Comparison of ENCODE assay signal across 9 cellular contexts in the genomic region with DNA sequence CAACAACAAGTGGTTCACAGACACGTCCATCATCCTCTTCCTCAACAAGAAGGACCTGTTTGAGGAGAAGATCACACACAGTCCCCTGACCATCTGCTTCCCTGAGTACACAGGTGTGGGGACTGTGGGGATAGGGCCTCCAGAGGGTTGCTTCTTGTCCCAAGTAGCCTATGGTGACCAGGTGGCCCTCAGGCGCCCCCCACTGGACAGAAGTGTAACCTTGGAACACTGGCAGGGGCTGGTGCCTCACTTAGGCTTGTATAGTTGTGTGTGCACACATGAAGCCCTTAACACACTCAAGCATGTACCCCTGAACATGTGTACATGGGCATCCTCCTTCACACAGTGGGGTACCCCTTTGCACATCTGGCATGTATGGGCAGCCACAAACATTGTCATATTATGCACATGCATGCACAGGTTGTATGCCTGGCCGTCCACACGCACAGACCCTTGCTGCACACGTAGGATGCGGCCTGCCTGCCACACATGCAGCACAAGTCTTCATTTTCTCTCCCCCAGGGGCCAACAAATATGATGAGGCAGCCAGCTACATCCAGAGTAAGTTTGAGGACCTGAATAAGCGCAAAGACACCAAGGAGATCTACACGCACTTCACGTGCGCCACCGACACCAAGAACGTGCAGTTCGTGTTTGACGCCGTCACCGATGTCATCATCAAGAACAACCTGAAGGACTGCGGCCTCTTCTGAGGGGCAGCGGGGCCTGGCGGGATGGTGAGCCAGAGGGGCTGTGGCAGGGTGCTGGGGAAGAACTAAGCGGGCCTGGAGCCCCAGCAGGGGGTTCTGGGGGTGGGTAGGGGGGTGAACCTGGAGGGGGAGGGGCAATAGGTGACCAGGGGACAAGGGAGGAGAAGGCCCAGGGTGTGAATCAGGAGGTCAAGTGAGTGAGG. TPM values are rescaled to one million over a fixed set of nuclear protein-coding genes. Genes with fewer than 3 reads are reported as not detected.
A peak's percentile ranks its signal among the peaks of the same experiment; 100 is the strongest.
DNase-seq lines count a peak whose midpoint lies in the region; ATAC-seq and TF ChIP-seq lines count a peak whose summit lies in the region.
"Had no signal": no experiment of that assay in that cellular context is flagged by ENCODE, and none has a peak within 500 bp of the region (broad histone marks: within the 10 kb centered on the region; RNA-seq: fewer than 3 reads in every experiment).

No MANE protein-coding gene starts in this region.

- CTCF ChIA-PET in Caco-2 (lab: Charles Lee) (interaction anchor here (1.2 to 1.9 kb wide), 2 partner anchors 11 to 42 kb away, joined by 4 to 5 read pairs; a partner anchor contains a TSS), HEK293 (lab: Yijun Ruan, JAX) (interaction anchor here (0.6 to 2.5 kb wide), 7 partner anchors 10 to 1074 kb away, joined by 3 to 20 read pairs (median 3); no protein-coding TSS in a partner anchor)
- CTCF ChIA-PET in activated naive CD4-positive, alpha-beta T cell treated with anti-CD3 and anti-CD28 coated beads for 36 hours (lab: Charles Lee), result interaction anchor here (0.6 to 3.3 kb wide), 10 partner anchors 10 to 219 kb away, joined by 3 to 28 read pairs (median 3); a partner anchor contains a TSS

- no peaks in the 10 kb centered on the region for H3K4me1 Mint-ChIP-seq in Caco-2 (ENCODE audit: low read depth, unreplicated experiment)
- peaks cover 6% of the 10 kb centered on the region for H3K4me1 Mint-ChIP-seq in activated naive CD4-positive, alpha-beta T cell treated with anti-CD3 and anti-CD28 coated beads for 36 hours (ENCODE audit: low read depth)

- BruUV-seq in Caco-2 (replicated peaks; lab: Mats Ljungman, UMichigan), result no TSS peak

- no peaks in the 10 kb centered on the region for H3K9me3 ChIP-seq in Caco-2
- no peaks in the 10 kb centered on the region for H3K9me3 ChIP-seq in HEK293 (ENCODE audit: control insufficient read depth, insufficient read depth, low read depth, low read length)

- TF ChIP-seq CTCF in Caco-2 (IDR thresholded peaks at IDR 0.05; ENCODE audit: insufficient read depth in 1 of 2, low read depth in 1 of 2, low read length in 1 of 2, severe bottlenecking in 1 of 2, unreplicated experiment in 1 of 2), result peak; percentile 56 to 63
- TF ChIP-seq CTCF in HEK293 (tag by site-specific recombination; IDR thresholded peaks at IDR 0.05), result peak; percentile 49; the same call in 1 of the 2 replicates
- TF ChIP-seq CTCF in kidney epithelial cell (IDR thresholded peaks at IDR 0.05; ENCODE audit: insufficient read depth, low read length, poor library complexity, severe bottlenecking), result peak; percentile 56

- no peak overlapping the region for H3K27ac Mint-ChIP-seq in Caco-2 (ENCODE audit: unreplicated experiment)
- H3K27ac Mint-ChIP-seq in activated naive CD4-positive, alpha-beta T cell treated with anti-CD3 and anti-CD28 coated beads for 36 hours, result no peak overlapping the region

- no peaks in the 10 kb centered on the region for H3K27me3 Mint-ChIP-seq in Caco-2 (ENCODE audit: insufficient read depth, unreplicated experiment)
- H3K27me3 Mint-ChIP-seq in activated naive CD4-positive, alpha-beta T cell treated with anti-CD3 and anti-CD28 coated beads for 36 hours (ENCODE audit: low read depth), result no peaks in the 10 kb centered on the region

- H3K4me1 ChIP-seq in Caco-2 (peaks cover 14% of the 10 kb centered on the region), HEK293 (ENCODE audit: control insufficient read depth, insufficient read depth, low read length) (no peaks in the 10 kb centered on the region; the same call in 1 of the 2 replicates)

- H3K36me3 ChIP-seq in Caco-2 (ENCODE audit: control insufficient read depth, insufficient read depth, low read length), result peaks cover 5% of the 10 kb centered on the region
- peaks cover 5 to 39% of the 10 kb centered on the region in 2 experiments for H3K36me3 ChIP-seq in HEK293 (ENCODE audit: control insufficient read depth in 2 of 2, insufficient read depth in 1 of 2, low read length in 2 of 2)
- peaks cover 11% of the 10 kb centered on the region for H3K36me3 ChIP-seq in kidney epithelial cell (ENCODE audit: control insufficient read depth, insufficient read depth, low read length)

- ATAC-seq in GM18519 (IDR thresholded peaks at IDR 0.05; ENCODE audit: low FRiP score, unreplicated experiment) (no peak), HG03139 (IDR thresholded peaks at IDR 0.05; ENCODE audit: unreplicated experiment) (no peak), GM19452 (IDR thresholded peaks at IDR 0.05; ENCODE audit: unreplicated experiment) (no peak)

- H3K27ac ChIP-seq in HEK293 (ENCODE audit: extremely low read depth, low read depth, low read length), result no peak overlapping the region

- POLR2A ChIA-PET in Caco-2 (lab: Charles Lee) (no interaction called here), HEK293 (lab: Yijun Ruan, JAX) (no interaction called here)

- no peaks in the 10 kb centered on the region for H3K27me3 ChIP-seq in Caco-2 (replicated peaks; ENCODE audit: control insufficient read depth, insufficient read depth, low read length)
- H3K27me3 ChIP-seq in kidney epithelial cell (ENCODE audit: control insufficient read depth, insufficient read depth, low read length), result no peaks in the 10 kb centered on the region

- H3K4me3 ChIP-seq in Caco-2 (ENCODE audit: low read depth, low read length), result no peak overlapping the region
- no peak overlapping the region for H3K4me3 ChIP-seq in HEK293 (ENCODE audit: low read depth, low read length)
- H3K4me3 ChIP-seq in kidney epithelial cell (ENCODE audit: low read depth, low read length), result no peak overlapping the region

- DNase-seq in Caco-2 (peak; percentile 65 to 72), kidney epithelial cell (ENCODE audit: low read depth) (no peak), DMS79 (lab: John Stamatoyannopoulos, UW) (no peak)
- DNase-seq in activated naive CD4-positive, alpha-beta T cell treated with anti-CD3 and anti-CD28 coated beads for 36 hours, result peak; percentile 68

- H3K9me3 Mint-ChIP-seq in Caco-2 (ENCODE audit: unreplicated experiment), result no peaks in the 10 kb centered on the region
- H3K9me3 Mint-ChIP-seq in activated naive CD4-positive, alpha-beta T cell treated with anti-CD3 and anti-CD28 coated beads for 36 hours, result no peaks in the 10 kb centered on the region

- peaks cover 20% of the 10 kb centered on the region for H3K36me3 Mint-ChIP-seq in Caco-2 (ENCODE audit: insufficient read depth, unreplicated experiment)
- H3K36me3 Mint-ChIP-seq in activated naive CD4-positive, alpha-beta T cell treated with anti-CD3 and anti-CD28 coated beads for 36 hours (ENCODE audit: low read depth), result peaks cover 17% of the 10 kb centered on the region

- intact Hi-C loops in Caco-2 (cut with micrococcal nuclease; ENCODE audit: unreplicated experiment), result loop anchor here (1.0 to 2.0 kb wide), 2 partner anchors 16 to 30 kb away; no protein-coding TSS in a partner anchor
- intact Hi-C loops in activated naive CD4-positive, alpha-beta T cell treated with anti-CD3 and anti-CD28 coated beads for 36 hours (cut with micrococcal nuclease), result no loop called here

- no peak overlapping the region for H3K4me3 Mint-ChIP-seq in Caco-2 (ENCODE audit: unreplicated experiment)
- no peak overlapping the region for H3K4me3 Mint-ChIP-seq in activated naive CD4-positive, alpha-beta T cell treated with anti-CD3 and anti-CD28 coated beads for 36 hours

TF ChIP-seq in HEK293, 187 proteins besides CTCF, POLR2A, EP300 and RAD21:
- TF ChIP-seq ZNF654 (tag by site-specific recombination; IDR thresholded peaks at IDR 0.05; ENCODE audit: low read depth) (peak; percentile 34), ZBTB20 (tag by site-specific recombination; IDR thresholded peaks at IDR 0.05) (0 out of 2 replicates have a peak, but pooled peaks have one; percentile 31), SCRT2 (tag by site-specific recombination; IDR thresholded peaks at IDR 0.05) (peak; percentile 80), SCRT1 (tag by site-specific recombination; IDR thresholded peaks at IDR 0.05; ENCODE audit: borderline replicate concordance) (0 out of 2 replicates have a peak, but pooled peaks have one; percentile 36)
- TF ChIP-seq, protein P1, sequence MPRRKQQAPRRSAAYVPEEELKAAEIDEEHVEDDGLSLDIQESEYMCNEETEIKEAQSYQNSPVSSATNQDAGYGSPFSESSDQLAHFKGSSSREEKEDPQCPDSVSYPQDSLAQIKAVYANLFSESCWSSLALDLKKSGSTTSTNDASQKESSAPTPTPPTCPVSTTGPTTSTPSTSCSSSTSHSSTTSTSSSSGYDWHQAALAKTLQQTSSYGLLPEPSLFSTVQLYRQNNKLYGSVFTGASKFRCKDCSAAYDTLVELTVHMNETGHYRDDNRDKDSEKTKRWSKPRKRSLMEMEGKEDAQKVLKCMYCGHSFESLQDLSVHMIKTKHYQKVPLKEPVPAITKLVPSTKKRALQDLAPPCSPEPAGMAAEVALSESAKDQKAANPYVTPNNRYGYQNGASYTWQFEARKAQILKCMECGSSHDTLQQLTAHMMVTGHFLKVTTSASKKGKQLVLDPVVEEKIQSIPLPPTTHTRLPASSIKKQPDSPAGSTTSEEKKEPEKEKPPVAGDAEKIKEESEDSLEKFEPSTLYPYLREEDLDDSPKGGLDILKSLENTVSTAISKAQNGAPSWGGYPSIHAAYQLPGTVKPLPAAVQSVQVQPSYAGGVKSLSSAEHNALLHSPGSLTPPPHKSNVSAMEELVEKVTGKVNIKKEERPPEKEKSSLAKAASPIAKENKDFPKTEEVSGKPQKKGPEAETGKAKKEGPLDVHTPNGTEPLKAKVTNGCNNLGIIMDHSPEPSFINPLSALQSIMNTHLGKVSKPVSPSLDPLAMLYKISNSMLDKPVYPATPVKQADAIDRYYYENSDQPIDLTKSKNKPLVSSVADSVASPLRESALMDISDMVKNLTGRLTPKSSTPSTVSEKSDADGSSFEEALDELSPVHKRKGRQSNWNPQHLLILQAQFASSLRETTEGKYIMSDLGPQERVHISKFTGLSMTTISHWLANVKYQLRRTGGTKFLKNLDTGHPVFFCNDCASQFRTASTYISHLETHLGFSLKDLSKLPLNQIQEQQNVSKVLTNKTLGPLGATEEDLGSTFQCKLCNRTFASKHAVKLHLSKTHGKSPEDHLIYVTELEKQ (tag by site-specific recombination; IDR thresholded peaks at IDR 0.05; ENCODE audit: borderline replicate concordance), result no peak

RNA-seq across cellular contexts. Expression of a gene that starts 11.7 kb away (rescaled TPM):
- total RNA-seq in Caco-2 (2022) (19.7 and 21.8 TPM in 2 replicates), kidney epithelial cell (17.9 and 18.4 TPM in 2 replicates)
- total RNA-seq in activated naive CD4-positive, alpha-beta T cell treated with anti-CD3 and anti-CD28 coated beads for 36 hours, result under 1 TPM; 0.33 to 0.37 TPM

RNA-seq across cellular contexts. Expression of a gene that starts 21.2 kb away (rescaled TPM):
- 59.3 and 62.0 TPM in 2 replicates for total RNA-seq in Caco-2 (2022)
- 100 to 1,000 TPM; 272 to 276 TPM for total RNA-seq in activated naive CD4-positive, alpha-beta T cell treated with anti-CD3 and anti-CD28 coated beads for 36 hours
- total RNA-seq in kidney epithelial cell, result 208 and 221 TPM in 2 replicates

RNA-seq across cellular contexts. Expression of a gene that starts 21.7 kb away (rescaled TPM):
- not detected in 2 replicates for total RNA-seq in Caco-2 (2022)
- total RNA-seq in activated naive CD4-positive, alpha-beta T cell treated with anti-CD3 and anti-CD28 coated beads for 36 hours, result not detected
- total RNA-seq in kidney epithelial cell, result not detected in 2 replicates
- total RNA-seq: NCI-H460 had no signal

RNA-seq across cellular contexts. Expression of a gene that starts 35.0 kb away (rescaled TPM):
- total RNA-seq in Caco-2 (2022) (88.0 and 89.5 TPM in 2 replicates), kidney epithelial cell (77.7 and 113 TPM in 2 replicates)
- 100 to 1,000 TPM; 117 to 125 TPM for total RNA-seq in activated naive CD4-positive, alpha-beta T cell treated with anti-CD3 and anti-CD28 coated beads for 36 hours

RNA-seq across cellular contexts. Expression of a gene that starts 42.0 kb away (rescaled TPM):
- total RNA-seq in Caco-2 (2022), result 5.2 and 6.8 TPM in 2 replicates
- total RNA-seq in activated naive CD4-positive, alpha-beta T cell treated with anti-CD3 and anti-CD28 coated beads for 36 hours, result under 1 TPM; 0.74 to 0.88 TPM
- total RNA-seq in kidney epithelial cell, result 7.6 and 7.9 TPM in 2 replicates

Comparison
In these comparisons a context has a peak if more than half of its experiments do, and no peak if none do; other contexts are left out.
1. DNase-seq: peak in Caco-2 (2 of 2) and activated naive CD4-positive, alpha-beta T cell treated with anti-CD3 and anti-CD28 coated beads for 36 hours (single experiment); none in kidney epithelial cell (single experiment) and DMS79 (single experiment).
2. RNA of a gene that starts 11.7 kb away (total RNA-seq): 19.7 to 21.8 TPM in Caco-2 and 17.9 to 18.4 TPM in kidney epithelial cell; 0.33 to 0.37 TPM in activated naive CD4-positive, alpha-beta T cell treated with anti-CD3 and anti-CD28 coated beads for 36 hours; every median in the first group is over 10 times any median in the second.
3. Peak in every context shown above with its lines, with median percentiles within 50 percentile points of each other: CTCF ChIP-seq.